ENCODE assay signal across 8 cellular contexts in the genomic region with DNA sequence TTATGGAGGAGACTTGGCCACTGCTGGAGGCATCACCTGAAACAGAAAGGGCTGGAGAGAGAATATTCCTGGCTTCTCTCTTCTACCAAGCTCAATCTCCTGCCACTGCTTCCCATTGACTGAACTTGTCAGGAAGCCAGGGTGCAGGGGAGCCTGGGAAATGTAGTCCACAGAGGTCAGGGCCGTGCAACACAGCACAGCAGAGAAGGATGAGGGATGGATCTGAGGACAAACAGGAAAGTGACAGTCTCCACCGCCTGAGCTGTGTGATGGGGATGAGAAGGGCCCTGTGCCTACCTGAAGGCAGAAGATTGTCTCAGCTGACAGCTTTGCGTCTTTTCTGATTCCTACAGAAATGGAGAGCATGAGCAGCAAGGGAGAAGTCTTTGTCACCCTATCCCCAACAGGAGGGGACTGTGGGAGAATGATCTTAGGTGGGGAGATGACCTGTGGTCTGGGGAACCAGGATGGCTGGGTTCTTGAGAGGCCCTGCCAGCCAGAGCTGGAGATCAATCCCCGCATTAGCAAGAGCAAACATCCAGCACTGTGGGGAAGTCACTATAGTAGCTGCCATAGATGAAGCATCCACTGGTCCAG.
DNase-seq lines count a peak whose midpoint lies in the region; ATAC-seq, FAIRE-seq and TF ChIP-seq lines count a peak whose summit lies in the region.

No MANE protein-coding gene starts in this region.

- no peak for TF ChIP-seq CTCF in D721Med (IDR thresholded peaks at IDR 0.05; ENCODE audit: insufficient read depth, missing control alignments)

- DNase-seq in DMS53 (lab: John Stamatoyannopoulos, UW) = peak; percentile 81
- DNase-seq in NCI-H146 treated with DMSO at 0.1 percent for 48 hours (lab: John Stamatoyannopoulos, UW; ENCODE audit: unreplicated experiment) = peak; percentile 9
- peak; percentile 77 for DNase-seq in cerebellum (ENCODE audit: low spot score)
- DNase-seq in mucosa of gallbladder (ENCODE audit: low spot score) = peak; percentile 66
- DNase-seq in activated T-cell treated with anti-CD3 and anti-CD28 coated beads for 4 hours = no peak
- no peak for DNase-seq in D721Med (ENCODE audit: insufficient read length, low spot score)
- DNase-seq in cerebellar nuclear complex (lab: John Stamatoyannopoulos, UW) = no peak

- no peak for ATAC-seq in HG03378 (IDR thresholded peaks at IDR 0.05; ENCODE audit: unreplicated experiment)

- FAIRE-seq in D721Med (lab: Jason Lieb, UNC) = no peak

Comparison
In these comparisons a context has a peak if more than half of its experiments do, and no peak if none do; other contexts are left out.
1. DNase-seq: peak in DMS53 (single experiment), NCI-H146 treated with DMSO at 0.1 percent for 48 hours (single experiment), cerebellum (single experiment) and mucosa of gallbladder (single experiment); none in activated T-cell treated with anti-CD3 and anti-CD28 coated beads for 4 hours (single experiment), D721Med (single experiment) and cerebellar nuclear complex (0 of 2).